In the genomic region with DNA sequence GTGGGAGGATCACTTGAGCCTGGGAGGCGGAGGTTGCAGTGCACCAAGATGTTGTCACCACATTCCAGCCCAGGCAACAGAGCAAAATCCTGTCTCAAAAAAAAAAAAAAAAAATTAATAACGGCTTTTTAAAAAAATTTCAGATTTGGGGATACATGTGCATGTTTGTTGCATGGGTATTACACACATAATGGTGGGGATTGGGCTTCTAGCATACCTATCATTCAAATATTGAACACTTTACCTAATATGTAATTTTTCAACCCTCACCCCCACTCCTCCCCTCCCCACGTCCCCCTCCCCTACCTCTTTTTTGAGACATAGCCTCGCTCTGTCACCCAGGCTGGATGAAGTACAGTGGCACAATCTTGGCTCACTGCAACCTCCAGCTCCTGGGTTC, we compare ENCODE assay signal across 12 cellular contexts. TPM values are rescaled to one million over a fixed set of nuclear protein-coding genes. Genes with fewer than 3 reads are reported as not detected.
A peak's percentile ranks its signal among the peaks of the same experiment; 100 is the strongest.
DNase-seq lines count a peak whose midpoint lies in the region; ATAC-seq and TF ChIP-seq lines count a peak whose summit lies in the region.
"Had no signal": no experiment of that assay in that cellular context is flagged by ENCODE, and none has a peak within 500 bp of the region (broad histone marks: within the 10 kb centered on the region; RNA-seq: fewer than 3 reads in every experiment).

No MANE protein-coding gene starts in this region.

- TF ChIP-seq POLR2A in HCT116 (IDR thresholded peaks at IDR 0.05; ENCODE audit: borderline replicate concordance, extremely low read depth, insufficient read depth, insufficient read length) (no peak), right lobe of liver (IDR thresholded peaks at IDR 0.05) (no peak)

- DNase-seq in HCT116 (ENCODE audit: low read depth, low spot score) (no peak), colonic mucosa (no peak), right lobe of liver (no peak), amygdala (lab: John Stamatoyannopoulos, UW) (no peak), AG08395 (ENCODE audit: low spot score) (no peak), NCI-H774 (lab: John Stamatoyannopoulos, UW) (no peak), OCI-M1 (lab: John Stamatoyannopoulos, UW) (no peak)
- DNase-seq: CD8-positive, alpha-beta T cell; COR-L47; DMS153; DMS79 treated with DMSO at 0.1 percent for 48 hours had no signal

- no peaks in the 10 kb centered on the region for H3K79me2 ChIP-seq in HCT116 (ENCODE audit: insufficient read depth, low read length)

- H3K4me1 ChIP-seq in HCT116 (ENCODE audit: control insufficient read depth in 1 of 2, insufficient read depth in 2 of 2, low read length in 2 of 2) (peaks cover 11 to 24% of the 10 kb centered on the region in 2 experiments), colonic mucosa (peaks cover 6% of the 10 kb centered on the region), right lobe of liver (peaks cover 0 to 76% (median 28%) of the 10 kb centered on the region in 4 donors)
- H3K4me1 ChIP-seq: HAP-1 had no signal

- H3K9me3 ChIP-seq in HCT116 (ENCODE audit: control insufficient read depth in 1 of 2, insufficient read depth in 1 of 2, low read depth in 1 of 2, low read length in 2 of 2) (no peaks in the 10 kb centered on the region), colonic mucosa (no peaks in the 10 kb centered on the region), right lobe of liver (no peaks in the 10 kb centered on the region)
- H3K9me3 ChIP-seq: HAP-1 had no signal

- no peak for TF ChIP-seq RAD21 in HCT116 (IDR thresholded peaks at IDR 0.05; ENCODE audit: low read depth)

- no TSS peak for BruUV-seq in HCT116 (replicated peaks; lab: Mats Ljungman, UMichigan)

- no peak overlapping the region for H3K27ac ChIP-seq in HCT116 (ENCODE audit: low read depth, low read length)
- H3K27ac ChIP-seq in colonic mucosa, result peak overlapping the region; percentile 74
- peak overlapping the region; percentile 66 to 89 (median 83) for H3K27ac ChIP-seq in right lobe of liver

- H3K9me2 ChIP-seq in HCT116 (ENCODE audit: insufficient read depth), result no peaks in the 10 kb centered on the region

- H3K9ac ChIP-seq in HCT116 (ENCODE audit: low read length) (no peak overlapping the region), colonic mucosa (ENCODE audit: low read depth in 2 of 2, low read length in 2 of 2) (no peak overlapping the region)

- no peak overlapping the region for H2AFZ ChIP-seq in HCT116 (ENCODE audit: low read depth, low read length, poor library complexity, severe bottlenecking)

- H3K36me3 ChIP-seq in HCT116 (ENCODE audit: control insufficient read depth in 1 of 2, insufficient read depth in 2 of 2, low read length in 2 of 2), result no peaks in the 10 kb centered on the region
- H3K36me3 ChIP-seq in colonic mucosa, result no peaks in the 10 kb centered on the region
- H3K36me3 ChIP-seq in right lobe of liver, result no peaks in the 10 kb centered on the region
- H3K36me3 ChIP-seq: HAP-1 had no signal

- 83% methylated on average over 4 of the region's 4 CpGs for WGBS in right lobe of liver (ENCODE audit: insufficient coverage, low coverage, low lambda C conversion rate, missing lambda C conversion rate)

- POLR2A ChIA-PET in HCT116 (lab: Charles Lee), result interaction anchor here (1.4 kb wide), 1 partner anchor 11 kb away, joined by 3 read pairs; no protein-coding TSS in a partner anchor

- H3K4me3 ChIP-seq in HCT116 (replicated peaks in 1 of 2; ENCODE audit: low read depth in 1 of 2, low read length in 2 of 2), result no peak overlapping the region
- no peak overlapping the region for H3K4me3 ChIP-seq in colonic mucosa
- H3K4me3 ChIP-seq in right lobe of liver, result no peak overlapping the region
- H3K4me3 ChIP-seq: HAP-1 had no signal

- H4K20me1 ChIP-seq in HCT116 (ENCODE audit: insufficient read depth), result no peaks in the 10 kb centered on the region

- H3K4me2 ChIP-seq in HCT116 (ENCODE audit: low read length), result peak overlapping the region; percentile 39

- intact Hi-C loops in HCT116 (cut with micrococcal nuclease), result no loop called here
- intact Hi-C loops in colonic mucosa (cut with DNase I), result no loop called here
- intact Hi-C loops in right lobe of liver (cut with DNase I), result no loop called here

- H3K27me3 ChIP-seq in HCT116 (ENCODE audit: insufficient read depth, low read length), result no peaks in the 10 kb centered on the region
- no peaks in the 10 kb centered on the region for H3K27me3 ChIP-seq in colonic mucosa
- H3K27me3 ChIP-seq in right lobe of liver, result no peaks in the 10 kb centered on the region

- RAD21 ChIA-PET in HCT116 (lab: Charles Lee; ENCODE audit: low non-redundant PET in 1 of 2, low total read pairs in 2 of 2, uncharacterized antibody in 2 of 2, unreplicated experiment in 2 of 2), result no interaction called here

- CTCF ChIA-PET in HCT116 (lab: Charles Lee), result no interaction called here

- no peak for ATAC-seq in HCT116
- ATAC-seq in right lobe of liver, result no peak
- ATAC-seq: CD8-positive, alpha-beta T cell had no signal

- no peak for TF ChIP-seq CTCF in HCT116 (IDR thresholded peaks at IDR 0.05 in 2 of 3, conservative IDR thresholded peaks at IDR 0.05 in 1 of 3; ENCODE audit: borderline replicate concordance in 1 of 3, insufficient read depth in 1 of 3, low read depth in 2 of 3, low read length in 2 of 3)
- TF ChIP-seq CTCF in colonic mucosa (IDR thresholded peaks at IDR 0.05), result no peak
- TF ChIP-seq CTCF in right lobe of liver (IDR thresholded peaks at IDR 0.05), result no peak

TF ChIP-seq in HCT116, 20 proteins besides CTCF, POLR2A, EP300 and RAD21:
- TF ChIP-seq SRF (IDR thresholded peaks at IDR 0.05; ENCODE audit: low read depth), result no peak
- TF ChIP-seq ZFX (IDR thresholded peaks at IDR 0.05), result no peak
- no peak for TF ChIP-seq TCF7L2 (IDR thresholded peaks at IDR 0.05; ENCODE audit: borderline replicate concordance, extremely low read depth, insufficient read depth, insufficient read length)
- TF ChIP-seq JUND (IDR thresholded peaks at IDR 0.05), result no peak
- no peak for TF ChIP-seq SIN3A (IDR thresholded peaks at IDR 0.05; ENCODE audit: low read depth)

RNA-seq across cellular contexts. Expression of gene ABTB2, which starts 40.1 kb away (rescaled TPM):
- total RNA-seq in HCT116 (2021; ENCODE audit: unreplicated experiment) (6.8 TPM), colonic mucosa (10 to 100 TPM in 1 of 2 donors, 1 to 10 TPM in 1; 5.8 to 11.1 TPM), right lobe of liver (10 to 100 TPM in 3 of 6 experiments, 1 to 10 TPM in 3; 6.0 to 14.9 (median 10.0) TPM)
- polyA plus RNA-seq in HCT116 (2012), result 6.7 and 8.6 TPM in 2 replicates
